8 cellular contexts compared by ENCODE assay signal in genomic region chr17:7626956-7627249, GRCh38. TPM values are rescaled to one million over a fixed set of nuclear protein-coding genes. Genes with fewer than 3 reads are reported as not detected.
A peak's percentile ranks its signal among the peaks of the same experiment; 100 is the strongest.
DNase-seq lines count a peak whose midpoint lies in the region; ATAC-seq and TF ChIP-seq lines count a peak whose summit lies in the region.

No MANE protein-coding gene starts in this region.

- intact Hi-C loops in activated CD8-positive, alpha-beta T cell treated with anti-CD3 and anti-CD28 coated beads for 36 hours (cut with micrococcal nuclease), result no loop called here
- intact Hi-C loops in left ventricle myocardium superior (cut with micrococcal nuclease), result no loop called here

- POLR2A ChIA-PET in activated CD8-positive, alpha-beta T cell treated with anti-CD3 and anti-CD28 coated beads for 36 hours (lab: Charles Lee), result interaction anchor here (0.9 to 4.7 kb wide), 9 partner anchors 9 to 257 kb away, joined by 3 to 41 read pairs (median 4); partner anchors contain the start of genes ATP1B2, CD68, FXR2 and SOX15

- peak overlapping the region; percentile 83 for H3K4me3 ChIP-seq in H7 (ENCODE audit: insufficient read depth, low read depth, low read length)
- H3K4me3 ChIP-seq in skin epidermis, result peak overlapping the region; percentile 45 to 79 (median 66)

- no peak for ATAC-seq in activated CD8-positive, alpha-beta T cell treated with anti-CD3 and anti-CD28 coated beads for 36 hours
- ATAC-seq in left ventricle myocardium superior (peak; percentile 1), HG03159 (IDR thresholded peaks at IDR 0.05; ENCODE audit: unreplicated experiment) (no peak)

- H3K9me3 Mint-ChIP-seq in activated CD8-positive, alpha-beta T cell treated with anti-CD3 and anti-CD28 coated beads for 36 hours, result no peaks in the 10 kb centered on the region

- no peak for TF ChIP-seq CTCF in activated CD8-positive, alpha-beta T cell treated with anti-CD3 and anti-CD28 coated beads for 36 hours (IDR thresholded peaks at IDR 0.05)

- DNase-seq in H7 (no peak), left ventricle myocardium superior (no peak), COLO829 (ENCODE audit: low spot score) (no peak), HuH-7 (ENCODE audit: low spot score) (no peak), 8988T (no peak)
- DNase-seq in activated CD8-positive, alpha-beta T cell treated with anti-CD3 and anti-CD28 coated beads for 36 hours, result no peak

- H3K36me3 ChIP-seq in H7 (replicated peaks; ENCODE audit: control insufficient read depth, insufficient read depth, low read length), result peaks cover 4% of the 10 kb centered on the region

- no peaks in the 10 kb centered on the region for H3K27me3 Mint-ChIP-seq in activated CD8-positive, alpha-beta T cell treated with anti-CD3 and anti-CD28 coated beads for 36 hours

- peak overlapping the region; percentile 87 for H3K4me3 Mint-ChIP-seq in activated CD8-positive, alpha-beta T cell treated with anti-CD3 and anti-CD28 coated beads for 36 hours

- H3K4me1 Mint-ChIP-seq in activated CD8-positive, alpha-beta T cell treated with anti-CD3 and anti-CD28 coated beads for 36 hours (ENCODE audit: low read depth), result peaks cover 10% of the 10 kb centered on the region

- H3K36me3 Mint-ChIP-seq in activated CD8-positive, alpha-beta T cell treated with anti-CD3 and anti-CD28 coated beads for 36 hours (ENCODE audit: low read depth), result no peaks in the 10 kb centered on the region

- H3K27ac ChIP-seq in skin epidermis, result peak overlapping the region in 18 of 21 experiments; percentile 68 to 98 (median 90)

- no peaks in the 10 kb centered on the region for H3K27me3 ChIP-seq in H7 (ENCODE audit: control insufficient read depth, insufficient read depth, low read length)

- CTCF ChIA-PET in activated CD8-positive, alpha-beta T cell treated with anti-CD3 and anti-CD28 coated beads for 36 hours (lab: Charles Lee), result interaction anchor here (1.0 to 2.3 kb wide), 5 partner anchors 9 to 66 kb away, joined by 3 to 16 read pairs (median 5); partner anchors contain the start of genes FXR2, TP53 and WRAP53

- H3K27ac Mint-ChIP-seq in activated CD8-positive, alpha-beta T cell treated with anti-CD3 and anti-CD28 coated beads for 36 hours, result peak overlapping the region; percentile 76

RNA-seq across cellular contexts. Expression of gene SAT2, which starts 0.7 kb away (rescaled TPM):
- 45.5 and 55.8 TPM in 2 replicates for total RNA-seq in H7 (2014; rRNA removed; shearing (Covaris generic))
- total RNA-seq in activated CD8-positive, alpha-beta T cell treated with anti-CD3 and anti-CD28 coated beads for 36 hours, result 10 to 100 TPM; 15.6 to 22.2 TPM
- total RNA-seq in left ventricle myocardium superior, result 74.4 TPM

RNA-seq across cellular contexts. Expression of gene SHBG, which starts 3.0 kb away (rescaled TPM):
- total RNA-seq in H7 (2014; rRNA removed; shearing (Covaris generic)), result 0.35 and 1.5 TPM in 2 replicates
- not detected for total RNA-seq in activated CD8-positive, alpha-beta T cell treated with anti-CD3 and anti-CD28 coated beads for 36 hours
- not detected for total RNA-seq in left ventricle myocardium superior

RNA-seq across cellular contexts. Expression of gene FXR2, which starts 12.2 kb away (rescaled TPM):
- total RNA-seq in H7 (2014; rRNA removed; shearing (Covaris generic)), result 49.0 and 52.0 TPM in 2 replicates
- 10 to 100 TPM; 28.6 to 33.1 TPM for total RNA-seq in activated CD8-positive, alpha-beta T cell treated with anti-CD3 and anti-CD28 coated beads for 36 hours
- total RNA-seq in left ventricle myocardium superior, result 103 TPM

RNA-seq across cellular contexts. Expression of gene ATP1B2, which starts 23.8 kb away (rescaled TPM):
- 1.6 and 7.0 TPM in 2 replicates for total RNA-seq in H7 (2014; rRNA removed; shearing (Covaris generic))
- under 1 TPM in 1 of 2 experiments, not detected in 1; 0.38 TPM for total RNA-seq in activated CD8-positive, alpha-beta T cell treated with anti-CD3 and anti-CD28 coated beads for 36 hours
- 3.2 TPM for total RNA-seq in left ventricle myocardium superior

RNA-seq across cellular contexts. Expression of gene SOX15, which starts 37.0 kb away (rescaled TPM):
- 33.8 and 44.0 TPM in 2 replicates for total RNA-seq in H7 (2014; rRNA removed; shearing (Covaris generic))
- total RNA-seq in activated CD8-positive, alpha-beta T cell treated with anti-CD3 and anti-CD28 coated beads for 36 hours, result under 1 TPM in 1 of 2 experiments, not detected in 1; 0.25 TPM
- total RNA-seq in left ventricle myocardium superior, result 1.2 TPM
